12 cellular contexts compared by ENCODE assay signal in the genomic region with DNA sequence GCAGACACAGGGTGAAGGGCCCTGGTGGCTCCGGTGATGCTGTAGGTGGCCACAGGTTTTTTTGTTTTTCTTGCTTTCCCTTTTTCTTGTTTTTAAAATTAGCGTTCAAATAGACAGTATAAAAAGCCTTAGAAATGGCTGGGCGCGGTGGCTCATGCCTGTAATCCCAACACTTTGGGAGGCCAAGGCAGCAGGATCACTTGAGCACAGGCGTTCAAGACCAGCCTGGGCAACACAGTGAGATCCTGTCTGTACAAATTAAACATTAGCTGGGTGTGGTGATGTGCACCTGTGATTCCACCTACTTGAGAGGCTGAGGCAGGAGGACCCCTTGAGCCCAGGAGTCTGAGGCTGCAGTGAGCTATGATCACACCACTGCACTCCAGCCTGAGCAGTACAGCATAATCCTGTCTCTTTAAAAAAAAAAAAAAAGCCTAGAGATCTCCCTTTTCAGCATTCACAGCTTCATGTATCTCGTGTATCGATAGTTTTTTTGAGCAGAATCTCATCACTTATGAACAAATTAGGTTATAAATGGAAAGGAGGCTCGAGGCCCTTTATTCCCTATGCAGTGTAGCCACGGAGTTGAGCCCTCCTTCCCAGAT.
"Had no signal": no experiment of that assay in that cellular context is flagged by ENCODE, and none has a peak within 500 bp of the region (broad histone marks: within the 10 kb centered on the region; RNA-seq: fewer than 3 reads in every experiment).

No MANE protein-coding gene starts in this region.

- H3K9me3 Mint-ChIP-seq: central memory CD8-positive, alpha-beta T cell; effector memory CD8-positive, alpha-beta T cell; T-cell had no signal

- H3K27me3 Mint-ChIP-seq: central memory CD8-positive, alpha-beta T cell; T-cell had no signal

- H3K4me3 ChIP-seq: adrenal gland, hepatocyte, right atrium auricular region had no signal

- H3K9me3 ChIP-seq: adrenal gland, right atrium auricular region had no signal

- H3K27me3 ChIP-seq: hepatocyte, right atrium auricular region had no signal

- H3K4me2 ChIP-seq: hepatocyte had no signal

- H2AFZ ChIP-seq: hepatocyte had no signal

- H3K27ac Mint-ChIP-seq: activated CD8-positive, alpha-beta T cell treated with anti-CD3 and anti-CD28 coated beads, Interleukin-2, amount 10 ng/mL, durations not matched to agents 7 days and 5 days; effector memory CD8-positive, alpha-beta T cell; T-cell had no signal

- H3K27ac ChIP-seq: adrenal gland, hepatocyte, right atrium auricular region, WERI-Rb-1 had no signal

- H3K36me3 ChIP-seq: adrenal gland, right atrium auricular region, WERI-Rb-1 had no signal

- H3K4me1 ChIP-seq: adrenal gland had no signal

- H3K79me2 ChIP-seq: hepatocyte had no signal

- ATAC-seq: activated CD8-positive, alpha-beta T cell treated with anti-CD3 and anti-CD28 coated beads, Interleukin-2, amount 10 ng/mL, durations not matched to agents 7 days and 5 days; effector memory CD8-positive, alpha-beta T cell; T-cell had no signal

- H3K4me3 Mint-ChIP-seq: activated CD8-positive, alpha-beta T cell treated with anti-CD3 and anti-CD28 coated beads, Interleukin-2, amount 10 ng/mL, durations not matched to agents 7 days and 5 days; central memory CD8-positive, alpha-beta T cell; effector memory CD8-positive, alpha-beta T cell; T-cell had no signal

- H3K4me1 Mint-ChIP-seq: central memory CD8-positive, alpha-beta T cell had no signal

- DNase-seq: activated CD4-positive, alpha-beta T cell treated with anti-CD3 and anti-CD28 coated beads for 4 hours; activated CD8-positive, alpha-beta T cell treated with anti-CD3 and anti-CD28 coated beads, Interleukin-2, amount 10 ng/mL, durations not matched to agents 7 days and 5 days; activated naive CD4-positive, alpha-beta T cell treated with anti-CD3 and anti-CD28 coated beads, Interleukin-2, amount 50 U/mL, for 16 hours; effector memory CD8-positive, alpha-beta T cell; stimulated activated CD4-positive, alpha-beta T cell treated with anti-CD3 and anti-CD28 coated beads, Interleukin-1b, Interleukin-23, amount 100 ng/mL, for 48 hours; stimulated activated naive CD4-positive, alpha-beta T cell; T-cell had no signal
